ENCODE assay signal across 20 cellular contexts in genomic region chr6:83096791-83097190, GRCh38. TPM values are rescaled to one million over a fixed set of nuclear protein-coding genes. Genes with fewer than 3 reads are reported as not detected.
DNase-seq lines count a peak whose midpoint lies in the region; ATAC-seq, FAIRE-seq and TF ChIP-seq lines count a peak whose summit lies in the region.
"Had no signal": no experiment of that assay in that cellular context is flagged by ENCODE, and none has a peak within 500 bp of the region (broad histone marks: within the 10 kb centered on the region; RNA-seq: fewer than 3 reads in every experiment).

No MANE protein-coding gene starts in this region.

- no peak overlapping the region for H3K18ac ChIP-seq in neuronal stem cell (ENCODE audit: low read length)

- H2AFZ ChIP-seq in neuronal stem cell (ENCODE audit: low read length), result no peak overlapping the region

- no peak overlapping the region for H3K4me3 Mint-ChIP-seq in mesothelial cell of epicardium
- H3K4me3 Mint-ChIP-seq: activated CD4-positive, alpha-beta memory T cell treated with anti-CD3 and anti-CD28 coated beads for 36 hours had no signal

- H3K4ac ChIP-seq in neuronal stem cell (ENCODE audit: low read length), result no peak overlapping the region

- no peak overlapping the region for H2BK120ac ChIP-seq in neuronal stem cell (ENCODE audit: low read depth, low read length)

- intact Hi-C loops in vagina (cut with DNase I), result no loop called here
- intact Hi-C loops in pancreas (cut with DNase I), result no loop called here

- no peak overlapping the region for H2BK12ac ChIP-seq in neuronal stem cell (ENCODE audit: low read length)

- no peak overlapping the region for H4K8ac ChIP-seq in neuronal stem cell (ENCODE audit: low read depth, low read length)

- WGBS in neuronal stem cell (ENCODE audit: extremely low coverage in 2 of 2, insufficient read length in 2 of 2, insufficient replicate concordance in 1 of 2), 2 donors, result no CpG with 5 or more reads among the region's 2 CpGs
- WGBS in pancreas, 2 donors, result 71 to 80% methylated on average over 2 of the region's 2 CpGs

- peaks cover 9% of the 10 kb centered on the region for H3K9me3 Mint-ChIP-seq in mesothelial cell of epicardium

- no peak overlapping the region for H2BK5ac ChIP-seq in neuronal stem cell (ENCODE audit: low read length)

- H3K27me3 ChIP-seq in vagina (no peaks in the 10 kb centered on the region), neuronal stem cell (ENCODE audit: control insufficient read depth in 3 of 3, insufficient read depth in 3 of 3, low read depth in 1 of 3, low read length in 3 of 3) (no peaks in the 10 kb centered on the region), pancreas (no peaks in the 10 kb centered on the region)
- H3K27me3 ChIP-seq: right atrium auricular region, stomach had no signal

- H3K4me1 ChIP-seq in vagina (peaks cover 39% of the 10 kb centered on the region), neuronal stem cell (ENCODE audit: control insufficient read depth in 2 of 2, insufficient read depth in 1 of 2, low read depth in 1 of 2, low read length in 2 of 2) (no peaks in the 10 kb centered on the region), pancreas (no peaks in the 10 kb centered on the region)

- peak; percentile 11 for FAIRE-seq in RCC 7860 (lab: Jason Lieb, UNC)
- FAIRE-seq in pancreas (lab: Jason Lieb, UNC), result no peak

- no peak overlapping the region for H3K23ac ChIP-seq in neuronal stem cell (ENCODE audit: low read depth, low read length, poor library complexity)

- DNase-seq in AG10803 (ENCODE audit: low read depth) (peak; percentile 29), RCC 7860 (ENCODE audit: low spot score) (peak; percentile 35), choroid plexus epithelial cell (ENCODE audit: low read depth) (peak; percentile 20), mesothelial cell of epicardium (ENCODE audit: low spot score in 2 of 2, unreplicated experiment in 2 of 2) (no peak), vagina (ENCODE audit: extremely low spot score in 2 of 2) (no peak), neuronal stem cell (ENCODE audit: low spot score) (no peak), pancreas (no peak)
- DNase-seq: activated CD4-positive, alpha-beta memory T cell treated with anti-CD3 and anti-CD28 coated beads for 36 hours; activated CD4-positive, CD25-positive, alpha-beta regulatory T cell; activated gamma-delta T cell; caudate nucleus; foreskin melanocyte; hippocampal formation; MV-4-11; NCI-H524 treated with DMSO at 0.1 percent for 48 hours; stimulated activated CD4-positive, alpha-beta T cell treated with anti-CD3 and anti-CD28 coated beads, Interleukin-12 subunit alpha, Interleukin-12 subunit beta, amount 100 ng/mL, for 4 hours; stomach; T-helper 9 cell had no signal

- no peak overlapping the region for H3K9ac ChIP-seq in neuronal stem cell (ENCODE audit: low read depth, low read length, poor library complexity)

- no peak overlapping the region for H2BK15ac ChIP-seq in neuronal stem cell (ENCODE audit: low read length)

- H3K79me1 ChIP-seq in neuronal stem cell (ENCODE audit: low read depth, low read length), result no peaks in the 10 kb centered on the region

- no peak for TF ChIP-seq POLR2A in vagina (IDR thresholded peaks at IDR 0.05)

- H2AK5ac ChIP-seq in neuronal stem cell (ENCODE audit: low read depth, low read length), result no peak overlapping the region

- no peak overlapping the region for H3K4me3 ChIP-seq in AG10803 (ENCODE audit: low read length)
- H3K4me3 ChIP-seq in choroid plexus epithelial cell (ENCODE audit: low read depth, low read length), result no peak overlapping the region
- no peak overlapping the region for H3K4me3 ChIP-seq in vagina
- H3K4me3 ChIP-seq in neuronal stem cell (ENCODE audit: low read length in 2 of 2), result no peak overlapping the region
- H3K4me3 ChIP-seq in pancreas, result no peak overlapping the region
- H3K4me3 ChIP-seq: right atrium auricular region, stomach had no signal

- no peak overlapping the region for H3K4me2 ChIP-seq in neuronal stem cell (ENCODE audit: insufficient read depth, low read length, poor library complexity, severe bottlenecking)

- peaks cover 16% of the 10 kb centered on the region for H3K4me1 Mint-ChIP-seq in mesothelial cell of epicardium

- H3K36me3 ChIP-seq in vagina (peaks cover 0 to 10% of the 10 kb centered on the region in 2 donors), neuronal stem cell (replicated peaks in 1 of 2; ENCODE audit: control insufficient read depth in 2 of 2, insufficient read depth in 2 of 2, low read length in 2 of 2) (peaks cover 0 to 3% of the 10 kb centered on the region in 2 donors), pancreas (no peaks in the 10 kb centered on the region)

- no peak overlapping the region for H3K27ac ChIP-seq in vagina
- no peak overlapping the region for H3K27ac ChIP-seq in neuronal stem cell (replicated peaks; ENCODE audit: low read length)
- H3K27ac ChIP-seq in pancreas, result no peak overlapping the region
- H3K27ac ChIP-seq: right atrium auricular region, stomach had no signal

- ATAC-seq in HG03460 (IDR thresholded peaks at IDR 0.05; ENCODE audit: unreplicated experiment), result no peak
- ATAC-seq in pancreas, result no peak

- H3K9me3 ChIP-seq in vagina (no peaks in the 10 kb centered on the region), neuronal stem cell (replicated peaks in 1 of 2; ENCODE audit: control insufficient read depth in 2 of 2, insufficient read depth in 1 of 2, low read depth in 1 of 2, low read length in 2 of 2) (no peaks in the 10 kb centered on the region), pancreas (no peaks in the 10 kb centered on the region)
- H3K9me3 ChIP-seq: right atrium auricular region, stomach had no signal

- no peak overlapping the region for H4K91ac ChIP-seq in neuronal stem cell (ENCODE audit: low read depth, low read length, poor library complexity)

- H3K14ac ChIP-seq in neuronal stem cell (ENCODE audit: low read length), result no peak overlapping the region

- no peak for TF ChIP-seq CTCF in AG10803 (conservative IDR thresholded peaks at IDR 0.05; ENCODE audit: low read length)
- TF ChIP-seq CTCF in choroid plexus epithelial cell (conservative IDR thresholded peaks at IDR 0.05; ENCODE audit: low read depth, low read length), result no peak
- TF ChIP-seq CTCF in mesothelial cell of epicardium (IDR thresholded peaks at IDR 0.05; ENCODE audit: unreplicated experiment), result no peak
- no peak for TF ChIP-seq CTCF in vagina (IDR thresholded peaks at IDR 0.05)
- TF ChIP-seq CTCF in pancreas (IDR thresholded peaks at IDR 0.05), result no peak

- no peaks in the 10 kb centered on the region for H3K27me3 Mint-ChIP-seq in mesothelial cell of epicardium (ENCODE audit: low read depth)
- H3K27me3 Mint-ChIP-seq: activated CD4-positive, alpha-beta memory T cell treated with anti-CD3 and anti-CD28 coated beads for 36 hours had no signal

- H3K27ac Mint-ChIP-seq in mesothelial cell of epicardium, result peak overlapping the region; percentile 70
- H3K27ac Mint-ChIP-seq: activated CD4-positive, alpha-beta memory T cell treated with anti-CD3 and anti-CD28 coated beads for 36 hours had no signal

- H3K36me3 Mint-ChIP-seq in mesothelial cell of epicardium, result peaks cover 12% of the 10 kb centered on the region

RNA-seq across cellular contexts. Expression of gene DOP1A, which starts 29.3 kb away (rescaled TPM):
- 30.7 to 36.9 TPM (median 35.0 TPM) in 3 replicates for total RNA-seq in mesothelial cell of epicardium
- 33.1 TPM for total RNA-seq in vagina
- polyA plus RNA-seq in neuronal stem cell (2013, experiment 1 of 2), result 5.1 TPM
- 5.7 TPM for polyA plus RNA-seq in neuronal stem cell (2013, experiment 2 of 2)
- total RNA-seq in pancreas, result 10 to 100 TPM in 3 of 6 donors, 1 to 10 TPM in 3; 8.3 to 16.1 (median 10.5) TPM
- polyA plus RNA-seq in pancreas, result 10 to 100 TPM in 1 of 2 donors, 1 to 10 TPM in 1; 5.9 to 12.3 TPM

RNA-seq across cellular contexts. Expression of gene UBE3D, which starts 31.1 kb away (rescaled TPM):
- total RNA-seq in mesothelial cell of epicardium, result 9.3 to 12.0 TPM (median 10.8 TPM) in 3 replicates
- 8.3 TPM for total RNA-seq in vagina
- 17.1 TPM for polyA plus RNA-seq in neuronal stem cell (2013, experiment 1 of 2)
- 19.2 TPM for polyA plus RNA-seq in neuronal stem cell (2013, experiment 2 of 2)
- 1 to 10 TPM; 3.2 to 6.9 (median 4.0) TPM for total RNA-seq in pancreas
- polyA plus RNA-seq in pancreas, result 1 to 10 TPM; 3.9 to 6.4 TPM

Comparison
In these comparisons a context has a peak if more than half of its experiments do, and no peak if none do; other contexts are left out.
1. DNase-seq: peak in AG10803 (single experiment), RCC 7860 (single experiment) and choroid plexus epithelial cell (single experiment); none in mesothelial cell of epicardium (0 of 2), vagina (0 of 2), neuronal stem cell (single experiment) and pancreas (0 of 6).